ENCODE assay signal across 28 cellular contexts in genomic region chr4:39020130-39020529, GRCh38. TPM values are rescaled to one million over a fixed set of nuclear protein-coding genes. Genes with fewer than 3 reads are reported as not detected.
"Had no signal": no experiment of that assay in that cellular context is flagged by ENCODE, and none has a peak within 500 bp of the region (broad histone marks: within the 10 kb centered on the region; RNA-seq: fewer than 3 reads in every experiment).

No MANE protein-coding gene starts in this region.

- H3K27me3 Mint-ChIP-seq: activated CD4-positive, alpha-beta T cell treated with anti-CD3 and anti-CD28 coated beads, Interleukin-2, amount 10 ng/mL, durations not matched to agents 24 days and 14 days; activated CD8-positive, alpha-beta memory T cell treated with anti-CD3 and anti-CD28 coated beads, Interleukin-2, amount 10 ng/mL, durations not matched to agents 7 days and 5 days; activated naive CD8-positive, alpha-beta T cell; central memory CD8-positive, alpha-beta T cell had no signal

- ATAC-seq: activated CD8-positive, alpha-beta memory T cell treated with anti-CD3 and anti-CD28 coated beads, Interleukin-2, amount 10 ng/mL, durations not matched to agents 7 days and 5 days; activated T-cell treated with anti-CD3 and anti-CD28 coated beads, Interleukin-2, amount 50 U/mL, for 4 hours; WTC11 had no signal

- DNase-seq: activated CD4-positive, alpha-beta T cell treated with anti-CD3 and anti-CD28 coated beads for 1 hour; activated CD4-positive, alpha-beta T cell treated with anti-CD3 and anti-CD28 coated beads, Interleukin-2, amount 10 ng/mL, durations not matched to agents 24 days and 14 days; activated CD4-positive, alpha-beta T cell treated with anti-CD3 and anti-CD28 coated beads, Interleukin-2, amount 50 U/mL, for 48 hours; activated CD8-positive, alpha-beta memory T cell treated with anti-CD3 and anti-CD28 coated beads, Interleukin-2, amount 10 ng/mL, durations not matched to agents 7 days and 5 days; activated gamma-delta T cell; activated naive CD4-positive, alpha-beta T cell treated with anti-CD3 and anti-CD28 coated beads for 36 hours; activated T-cell treated with anti-CD3 and anti-CD28 coated beads, Interleukin-2, amount 50 U/mL, for 4 hours; amygdala; NCI-H1092; NCI-H1417; NCI-H1930; NCI-H2107; NCI-H2171 treated with DMSO at 0.1 percent for 48 hours; NCI-H226; NCI-H526; NCI-H82; Right ventricle myocardium superior; SJCRH30; SK-N-SH; T-helper 1 cell had no signal

- H3K9ac ChIP-seq: KMS-11, SK-N-SH had no signal

- FAIRE-seq: astrocyte had no signal

- H3K4me1 Mint-ChIP-seq: activated CD8-positive, alpha-beta memory T cell treated with anti-CD3 and anti-CD28 coated beads, Interleukin-2, amount 10 ng/mL, durations not matched to agents 7 days and 5 days; brain; WTC11 had no signal

- H3K27ac Mint-ChIP-seq: activated CD4-positive, alpha-beta T cell treated with anti-CD3 and anti-CD28 coated beads, Interleukin-2, amount 10 ng/mL, durations not matched to agents 24 days and 14 days; activated CD8-positive, alpha-beta memory T cell treated with anti-CD3 and anti-CD28 coated beads, Interleukin-2, amount 10 ng/mL, durations not matched to agents 7 days and 5 days; activated naive CD4-positive, alpha-beta T cell treated with anti-CD3 and anti-CD28 coated beads for 36 hours; activated naive CD8-positive, alpha-beta T cell; brain; T-helper 2 cell treated with Interferon-gamma antibody and Interleukin-4, amounts not matched to agents 5 μg/mL and 100 μg/mL, for 36 hours; WTC11 had no signal

- H3K9me3 ChIP-seq: SJCRH30, SK-N-SH had no signal

- H3K27ac ChIP-seq: KMS-11, RWPE1, SJCRH30 had no signal

- H3K4me3 Mint-ChIP-seq: activated CD4-positive, alpha-beta T cell treated with anti-CD3 and anti-CD28 coated beads, Interleukin-2, amount 10 ng/mL, durations not matched to agents 24 days and 14 days; activated CD8-positive, alpha-beta memory T cell treated with anti-CD3 and anti-CD28 coated beads, Interleukin-2, amount 10 ng/mL, durations not matched to agents 7 days and 5 days; activated naive CD4-positive, alpha-beta T cell treated with anti-CD3 and anti-CD28 coated beads for 36 hours; activated naive CD8-positive, alpha-beta T cell; activated T-cell treated with anti-CD3 and anti-CD28 coated beads, Interleukin-2, amount 50 U/mL, for 4 hours; brain; central memory CD8-positive, alpha-beta T cell; T-helper 2 cell treated with Interferon-gamma antibody and Interleukin-4, amounts not matched to agents 5 μg/mL and 100 μg/mL, for 36 hours; WTC11 had no signal

- H3K4me1 ChIP-seq: SJCRH30 had no signal

- H3K4me2 ChIP-seq: KMS-11, SK-N-SH had no signal

- H3K27me3 ChIP-seq: SJCRH30 had no signal

- H3K36me3 Mint-ChIP-seq: brain, WTC11 had no signal

- H3K4me3 ChIP-seq: SJCRH30 had no signal

- H3K36me3 ChIP-seq: SJCRH30 had no signal

RNA-seq across cellular contexts. Expression of gene TMEM156, which starts 12.1 kb away (rescaled TPM):
- total RNA-seq: Right ventricle myocardium superior, SJCRH30 had no signal
